ENCODE assay signal across 8 cellular contexts in genomic region chr1:39230261-39231190, GRCh38. TPM values are rescaled to one million over a fixed set of nuclear protein-coding genes. Genes with fewer than 3 reads are reported as not detected.
A peak's percentile ranks its signal among the peaks of the same experiment; 100 is the strongest.
DNase-seq lines count a peak whose midpoint lies in the region; ATAC-seq and TF ChIP-seq lines count a peak whose summit lies in the region.

No MANE protein-coding gene starts in this region.

- CTCF ChIA-PET in mammary epithelial cell (lab: Charles Lee; ENCODE audit: low non-redundant PET), result no interaction called here

- H2AFZ ChIP-seq in OCI-LY3 (ENCODE audit: low read depth, low read length), result no peak overlapping the region
- peak overlapping the region; percentile 30 for H2AFZ ChIP-seq in mammary epithelial cell (ENCODE audit: low read depth, low read length)

- no peaks in the 10 kb centered on the region for H3K27me3 Mint-ChIP-seq in CD4-positive, CD25-positive, alpha-beta regulatory T cell

- H3K4me2 ChIP-seq in OCI-LY3 (ENCODE audit: low read length) (peak overlapping the region; percentile 15), mammary epithelial cell (ENCODE audit: insufficient read depth, low read depth, low read length) (peak overlapping the region; percentile 29)

- H3K9ac ChIP-seq in OCI-LY3 (ENCODE audit: low read length) (no peak overlapping the region), mammary epithelial cell (ENCODE audit: insufficient read depth, low read length) (no peak overlapping the region)

- H3K4me3 Mint-ChIP-seq in CD4-positive, CD25-positive, alpha-beta regulatory T cell, result peak overlapping the region; percentile 19 to 77 (median 54)

- in situ Hi-C loops in mammary epithelial cell (cut with MboI; ENCODE audit: low sequenced_read_pairs in 2 of 2), result no loop called here

- peak overlapping the region; percentile 62 for H3K27ac ChIP-seq in CD4-positive, CD25-positive, alpha-beta regulatory T cell (ENCODE audit: insufficient read depth, low read length, poor library complexity, severe bottlenecking)
- H3K27ac ChIP-seq in OCI-LY3 (ENCODE audit: low read length) (no peak overlapping the region; the same call in 1 of the 2 replicates), mammary epithelial cell (ENCODE audit: insufficient read depth, low read depth, low read length) (peak overlapping the region; percentile 62)

- H3K27me3 ChIP-seq in CD4-positive, CD25-positive, alpha-beta regulatory T cell (ENCODE audit: control insufficient read depth, insufficient read depth, low read length), result no peaks in the 10 kb centered on the region
- H3K27me3 ChIP-seq in OCI-LY3 (ENCODE audit: low read depth, low read length) (no peaks in the 10 kb centered on the region), mammary epithelial cell (ENCODE audit: insufficient read depth, low read length) (no peaks in the 10 kb centered on the region)

- H3K4me3 ChIP-seq in CD4-positive, CD25-positive, alpha-beta regulatory T cell (ENCODE audit: low read depth, low read length), result peak overlapping the region; percentile 47
- H3K4me3 ChIP-seq in OCI-LY3 (ENCODE audit: low read length) (no peak overlapping the region), mammary epithelial cell (replicated peaks in 1 of 3; ENCODE audit: insufficient read depth in 1 of 3, low read depth in 2 of 3, low read length in 3 of 3) (no peak overlapping the region), mucosa of descending colon (no peak overlapping the region)

- H3K9me3 ChIP-seq in CD4-positive, CD25-positive, alpha-beta regulatory T cell (ENCODE audit: control insufficient read depth in 2 of 2, low read length in 2 of 2), result no peaks in the 10 kb centered on the region
- H3K9me3 ChIP-seq in OCI-LY3 (ENCODE audit: insufficient read depth, low read length), result no peaks in the 10 kb centered on the region
- H3K9me3 ChIP-seq in mammary epithelial cell (replicated peaks; ENCODE audit: insufficient read depth, low read length), result no peaks in the 10 kb centered on the region
- H3K9me3 ChIP-seq in mucosa of descending colon, result no peaks in the 10 kb centered on the region

- H3K79me2 ChIP-seq in OCI-LY3 (ENCODE audit: low read length) (0 out of 2 replicates have a peak, but pooled peaks cover 14% of the 10 kb centered on the region), mammary epithelial cell (ENCODE audit: insufficient read depth, low read length) (peaks cover 77% of the 10 kb centered on the region)

- intact Hi-C loops in mammary epithelial cell (cut with micrococcal nuclease) (no loop called here), mucosa of descending colon (cut with DNase I, micrococcal nuclease) (no loop called here)

- WGBS in mammary epithelial cell (ENCODE audit: low coverage, missing lambda C conversion rate), result 50% methylated on average over 8 of the region's 9 CpGs

- TF ChIP-seq CTCF in OCI-LY3 (IDR thresholded peaks at IDR 0.05; ENCODE audit: low read depth, low read length) (no peak), mammary epithelial cell (conservative IDR thresholded peaks at IDR 0.05 in 1 of 2, IDR thresholded peaks at IDR 0.05 in 1 of 2; ENCODE audit: extremely low read depth in 1 of 2, insufficient read depth in 1 of 2, low read depth in 1 of 2, low read length in 2 of 2) (no peak), mucosa of descending colon (IDR thresholded peaks at IDR 0.05) (no peak)

- no TSS peak for BruUV-seq in mammary epithelial cell (replicated peaks; lab: Mats Ljungman, UMichigan)

- H3K36me3 Mint-ChIP-seq in CD4-positive, CD25-positive, alpha-beta regulatory T cell, result peaks cover 32% of the 10 kb centered on the region

- peak overlapping the region; percentile 76 to 89 (median 88) for H3K27ac Mint-ChIP-seq in CD4-positive, CD25-positive, alpha-beta regulatory T cell

- peaks cover 31% of the 10 kb centered on the region for H3K4me1 ChIP-seq in CD4-positive, CD25-positive, alpha-beta regulatory T cell (ENCODE audit: control insufficient read depth, insufficient read depth, low read length, poor library complexity, severe bottlenecking)
- H3K4me1 ChIP-seq in OCI-LY3 (ENCODE audit: low read length) (peaks cover 13% of the 10 kb centered on the region), mammary epithelial cell (ENCODE audit: insufficient read depth, low read length) (peaks cover 25% of the 10 kb centered on the region), mucosa of descending colon (ENCODE audit: low read depth) (peaks cover 7% of the 10 kb centered on the region)

- peaks cover 41 to 72% (median 56%) of the 10 kb centered on the region in 4 donors for H3K4me1 Mint-ChIP-seq in CD4-positive, CD25-positive, alpha-beta regulatory T cell

- peaks cover 34% of the 10 kb centered on the region for H3K36me3 ChIP-seq in CD4-positive, CD25-positive, alpha-beta regulatory T cell (ENCODE audit: control insufficient read depth, insufficient read depth, low read length)
- H3K36me3 ChIP-seq in OCI-LY3 (replicated peaks; ENCODE audit: low read depth, low read length), result peaks cover 3% of the 10 kb centered on the region
- peaks cover 2% of the 10 kb centered on the region for H3K36me3 ChIP-seq in mammary epithelial cell (ENCODE audit: insufficient read depth, low read length)
- H3K36me3 ChIP-seq in mucosa of descending colon (ENCODE audit: low read depth), result no peaks in the 10 kb centered on the region

- no peaks in the 10 kb centered on the region for H4K20me1 ChIP-seq in OCI-LY3 (ENCODE audit: insufficient read depth, low read length)
- H4K20me1 ChIP-seq in mammary epithelial cell (ENCODE audit: insufficient read depth, low read length), result no peaks in the 10 kb centered on the region

- H3K9me3 Mint-ChIP-seq in CD4-positive, CD25-positive, alpha-beta regulatory T cell, result no peaks in the 10 kb centered on the region

- peak in 1 of 3 donors; percentile 37 for DNase-seq in CD4-positive, CD25-positive, alpha-beta regulatory T cell
- DNase-seq in mammary epithelial cell, result no peak
- peak in 1 of 3 donors; percentile 14 for DNase-seq in mucosa of descending colon
- no peak for DNase-seq in T-helper 9 cell
- DNase-seq in putamen (ENCODE audit: low spot score), result no peak

- peak; percentile 78 to 81 for ATAC-seq in CD4-positive, CD25-positive, alpha-beta regulatory T cell (ENCODE audit: low read depth in 2 of 2)
- ATAC-seq in GM21737 (IDR thresholded peaks at IDR 0.05; ENCODE audit: unreplicated experiment) (peak; percentile 86), mucosa of descending colon (peak; percentile 79), HG03045 (IDR thresholded peaks at IDR 0.05; ENCODE audit: unreplicated experiment) (no peak)

- dilution Hi-C loops in mammary epithelial cell (cut with HindIII; ENCODE audit: low sequenced_read_pairs), result no loop called here

RNA-seq across cellular contexts. Expression of gene MACF1, which starts 26.0 kb away (rescaled TPM):
- total RNA-seq in CD4-positive, CD25-positive, alpha-beta regulatory T cell, result 431 TPM
- 10 to 100 TPM; 21.8 to 26.9 (median 24.7) TPM for polyA plus RNA-seq in CD4-positive, CD25-positive, alpha-beta regulatory T cell
- total RNA-seq in mammary epithelial cell (100 to 1,000 TPM; 304 to 440 TPM), mucosa of descending colon (100 to 1,000 TPM; 146 to 362 (median 156) TPM)
- 46.4 TPM for polyA plus RNA-seq in mammary epithelial cell
- 258 TPM for polyA minus RNA-seq in mammary epithelial cell
